ENCODE assay signal across 6 cellular contexts in the genomic region with DNA sequence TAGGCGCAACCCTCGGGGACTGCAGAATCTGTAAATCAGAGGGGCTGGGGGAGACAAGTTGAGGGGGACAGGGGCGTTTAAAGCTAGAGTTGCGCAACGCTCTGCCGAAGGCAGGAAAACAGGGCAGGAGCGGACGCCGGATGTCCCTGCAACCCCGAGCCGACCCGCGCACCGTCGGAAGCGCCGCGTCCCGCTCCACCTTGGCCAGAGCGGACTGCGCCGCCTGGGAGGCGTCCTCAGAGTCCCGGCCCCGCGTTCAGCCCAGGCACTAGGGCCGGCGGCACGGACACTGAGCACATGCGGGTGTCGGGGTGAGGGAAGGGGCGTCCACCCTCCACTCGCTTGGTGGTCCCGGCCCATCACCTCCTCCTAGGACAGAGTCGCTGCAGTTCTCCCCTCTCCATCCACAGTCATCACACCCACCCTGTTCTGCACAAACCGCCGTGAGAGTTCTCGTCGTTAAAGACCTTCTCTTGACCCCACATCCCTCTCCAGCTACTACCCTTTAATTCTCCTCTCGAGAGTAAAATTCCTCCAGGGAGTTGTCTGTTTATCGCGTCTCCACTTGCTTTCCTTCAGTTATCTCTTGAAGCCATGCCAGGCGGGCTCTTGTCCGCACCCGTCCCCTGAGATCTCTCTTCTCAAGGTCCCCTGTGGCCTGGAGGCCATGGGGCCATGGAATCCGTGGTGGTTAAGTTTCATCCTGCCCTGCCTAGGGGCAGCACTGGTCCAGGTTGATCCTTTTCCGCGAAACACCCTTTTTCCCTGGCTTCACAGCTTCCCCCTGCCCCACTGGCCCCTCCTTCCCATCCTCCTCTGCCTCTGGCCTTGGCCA. TPM values are rescaled to one million over a fixed set of nuclear protein-coding genes. Genes with fewer than 3 reads are reported as not detected.
DNase-seq lines count a peak whose midpoint lies in the region; FAIRE-seq and TF ChIP-seq lines count a peak whose summit lies in the region.

No MANE protein-coding gene starts in this region.

- 19% methylated on average over 48 of the region's 48 CpGs for WGBS in thymus

- peak overlapping the region; percentile 84 to 93 (median 88) for H3K4me3 Mint-ChIP-seq in CD4-positive, alpha-beta memory T cell

- no peaks in the 10 kb centered on the region for H3K9me3 Mint-ChIP-seq in CD4-positive, alpha-beta memory T cell

- no peaks in the 10 kb centered on the region for H3K36me3 ChIP-seq in CD4-positive, alpha-beta memory T cell (ENCODE audit: insufficient read depth, low read length)
- H3K36me3 ChIP-seq in thymus (ENCODE audit: control insufficient read depth, insufficient read depth) = no peaks in the 10 kb centered on the region

- POLR2A ChIA-PET in CD4-positive, alpha-beta memory T cell (lab: Charles Lee; ENCODE audit: partially characterized antibody) = interaction anchor here (0.6 to 2.2 kb wide), 11 partner anchors 18 to 195 kb away, joined by 3 to 19 read pairs (median 4); partner anchors contain the start of genes DDX41, GRK6, PRELID1 and PRR7

- peak overlapping the region; percentile 65 to 75 for H3K4me3 ChIP-seq in CD4-positive, alpha-beta memory T cell (ENCODE audit: low read length in 2 of 2)
- H3K4me3 ChIP-seq in NB4 (ENCODE audit: low read depth, low read length) (peak overlapping the region; percentile 47), foreskin fibroblast (ENCODE audit: low read depth in 1 of 2, low read length in 2 of 2) (peak overlapping the region; percentile 78 to 83), thymus (ENCODE audit: low read length) (peak overlapping the region; percentile 55)

- no peaks in the 10 kb centered on the region for H3K27me3 ChIP-seq in CD4-positive, alpha-beta memory T cell (ENCODE audit: insufficient read depth, low read length)
- H3K27me3 ChIP-seq in thymus (ENCODE audit: control insufficient read depth, insufficient read depth) = peaks cover 12% of the 10 kb centered on the region

- FAIRE-seq in GM19239 (lab: Jason Lieb, UNC) = no peak

- no peaks in the 10 kb centered on the region for H3K27me3 Mint-ChIP-seq in CD4-positive, alpha-beta memory T cell

- DNase-seq in CD4-positive, alpha-beta memory T cell = no peak
- no peak for DNase-seq in NB4 (ENCODE audit: low read depth)
- peak in 1 of 2 donors; percentile 60 for DNase-seq in foreskin fibroblast
- no peak for DNase-seq in GM19239 (ENCODE audit: insufficient read length, low spot score)
- DNase-seq in SIG-M5 treated with dmso at 0.1 percent for 504 hours (lab: John Stamatoyannopoulos, UW; ENCODE audit: unreplicated experiment) = no peak

- peaks cover 8 to 26% (median 18%) of the 10 kb centered on the region in 4 donors for H3K4me1 Mint-ChIP-seq in CD4-positive, alpha-beta memory T cell

- peaks cover 11% of the 10 kb centered on the region for H3K4me1 ChIP-seq in CD4-positive, alpha-beta memory T cell (ENCODE audit: insufficient read depth, low read length)
- no peaks in the 10 kb centered on the region for H3K4me1 ChIP-seq in thymus (ENCODE audit: control insufficient read depth, insufficient read depth, low read length)

- H3K27ac ChIP-seq in CD4-positive, alpha-beta memory T cell (ENCODE audit: low read depth, low read length) = peak overlapping the region; percentile 49
- H3K27ac ChIP-seq in thymus (ENCODE audit: low read depth) = no peak overlapping the region

- TF ChIP-seq CTCF in NB4 (IDR thresholded peaks at IDR 0.05; ENCODE audit: low read depth, low read length) (no peak), foreskin fibroblast (IDR thresholded peaks at IDR 0.05; ENCODE audit: low read depth, low read length) (no peak)

- H3K9me3 ChIP-seq in CD4-positive, alpha-beta memory T cell (ENCODE audit: control insufficient read depth in 1 of 2, low read length in 2 of 2) = no peaks in the 10 kb centered on the region
- no peaks in the 10 kb centered on the region for H3K9me3 ChIP-seq in thymus (ENCODE audit: control insufficient read depth)

- CTCF ChIA-PET in CD4-positive, alpha-beta memory T cell (lab: Charles Lee; ENCODE audit: partially characterized antibody) = interaction anchor here (0.6 to 7.9 kb wide), 15 partner anchors 8 to 222 kb away, joined by 3 to 110 read pairs (median 3); no protein-coding TSS in a partner anchor

- H3K27ac Mint-ChIP-seq in CD4-positive, alpha-beta memory T cell = peak overlapping the region; percentile 57 to 92 (median 85)

- intact Hi-C loops in CD4-positive, alpha-beta memory T cell (cut with micrococcal nuclease) = no loop called here

- TF ChIP-seq POLR2A in NB4 (IDR thresholded peaks at IDR 0.05; ENCODE audit: extremely low read depth, insufficient read length) = no peak

- no peaks in the 10 kb centered on the region for H3K36me3 Mint-ChIP-seq in CD4-positive, alpha-beta memory T cell

RNA-seq across cellular contexts. Expression of gene PDLIM7, which starts 0.8 kb away (rescaled TPM):
- total RNA-seq in CD4-positive, alpha-beta memory T cell = 1 to 10 TPM; 5.8 to 7.3 TPM
- polyA plus RNA-seq in CD4-positive, alpha-beta memory T cell = 1 to 10 TPM; 3.3 to 3.5 TPM
- 61.9 TPM for polyA plus RNA-seq in thymus

RNA-seq across cellular contexts. Expression of gene DOK3, which starts 11.4 kb away (rescaled TPM):
- total RNA-seq in CD4-positive, alpha-beta memory T cell = 1 to 10 TPM; 3.7 to 3.9 TPM
- polyA plus RNA-seq in CD4-positive, alpha-beta memory T cell = under 1 TPM in 1 of 2 donors, not detected in 1; 0.69 TPM
- 13.4 TPM for polyA plus RNA-seq in thymus

RNA-seq across cellular contexts. Expression of gene DDX41, which starts 18.5 kb away (rescaled TPM):
- total RNA-seq in CD4-positive, alpha-beta memory T cell = 10 to 100 TPM; 72.9 to 80.3 TPM
- 10 to 100 TPM; 47.6 to 51.2 TPM for polyA plus RNA-seq in CD4-positive, alpha-beta memory T cell
- polyA plus RNA-seq in thymus = 71.3 TPM

RNA-seq across cellular contexts. Expression of gene DBN1, which starts 24.8 kb away (rescaled TPM):
- 1 to 10 TPM in 1 of 2 experiments, under 1 TPM in 1; 0.99 to 1.2 TPM for total RNA-seq in CD4-positive, alpha-beta memory T cell
- polyA plus RNA-seq in CD4-positive, alpha-beta memory T cell = under 1 TPM in 1 of 2 donors, not detected in 1; 0.49 TPM
- polyA plus RNA-seq in thymus = 34.3 TPM

RNA-seq across cellular contexts. Expression of gene PRR7, which starts 51.6 kb away (rescaled TPM):
- total RNA-seq in CD4-positive, alpha-beta memory T cell = 1 to 10 TPM; 5.2 to 7.2 TPM
- 10 to 100 TPM; 14.3 to 17.8 TPM for polyA plus RNA-seq in CD4-positive, alpha-beta memory T cell
- 1.6 TPM for polyA plus RNA-seq in thymus

Comparison
In these comparisons a context has a peak if more than half of its experiments do, and no peak if none do; other contexts are left out.
1. RNA of gene PDLIM7, which starts 0.8 kb away (polyA plus RNA-seq): 61.9 TPM in thymus (single experiment); 3.3 to 3.5 TPM in CD4-positive, alpha-beta memory T cell; every median in the first group is over 10 times any median in the second.
2. Peak in every context shown above with its lines, with median percentiles within 50 percentile points of each other: H3K4me3 ChIP-seq.